Comparison of ENCODE assay signal across 19 cellular contexts in the genomic region with DNA sequence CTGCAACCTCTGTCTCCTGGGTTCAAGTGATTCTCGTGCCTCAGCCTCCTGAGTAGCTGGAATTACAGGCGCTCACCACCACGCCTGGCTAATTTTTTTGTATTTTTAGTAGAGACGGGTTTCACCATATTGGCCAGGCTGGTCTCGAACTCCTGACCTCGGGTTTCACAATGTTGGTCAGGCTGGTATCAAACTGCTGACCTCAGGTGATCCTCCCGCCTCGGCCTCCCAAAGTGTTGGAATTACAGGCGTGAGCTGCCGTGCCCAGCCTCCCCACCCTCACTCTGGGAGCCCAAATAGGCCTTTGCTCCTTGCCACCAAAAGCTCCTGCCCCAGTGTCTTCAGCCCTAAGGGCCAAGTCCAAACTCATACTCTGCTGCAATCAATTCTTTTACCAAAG. TPM values are rescaled to one million over a fixed set of nuclear protein-coding genes. Genes with fewer than 3 reads are reported as not detected.
"Had no signal": no experiment of that assay in that cellular context is flagged by ENCODE, and none has a peak within 500 bp of the region (broad histone marks: within the 10 kb centered on the region; RNA-seq: fewer than 3 reads in every experiment).

No MANE protein-coding gene starts in this region.

RNA-seq across cellular contexts. Expression of a gene that starts 15.8 kb away (rescaled TPM):
- total RNA-seq: activated CD4-positive, alpha-beta memory T cell treated with anti-CD3 and anti-CD28 coated beads, Interleukin-2, amount 10 ng/mL, durations not matched to agents 7 days and 5 days; activated CD4-positive, alpha-beta T cell treated with anti-CD3 and anti-CD28 coated beads for 36 hours; activated CD4-positive, alpha-beta T cell treated with anti-CD3 and anti-CD28 coated beads, Interleukin-2, amount 10 ng/mL, durations not matched to agents 24 days and 14 days; activated naive CD4-positive, alpha-beta T cell treated with anti-CD3 and anti-CD28 coated beads, Interleukin-2, amount 50 U/mL, for 72 hours; T-helper 17 cell had no signal

RNA-seq across cellular contexts. Expression of a gene that starts 18.2 kb away (rescaled TPM):
- total RNA-seq: activated CD4-positive, alpha-beta memory T cell treated with anti-CD3 and anti-CD28 coated beads, Interleukin-2, amount 10 ng/mL, durations not matched to agents 7 days and 5 days; activated CD4-positive, alpha-beta T cell treated with anti-CD3 and anti-CD28 coated beads for 36 hours; activated CD4-positive, alpha-beta T cell treated with anti-CD3 and anti-CD28 coated beads, Interleukin-2, amount 10 ng/mL, durations not matched to agents 24 days and 14 days; activated naive CD4-positive, alpha-beta T cell treated with anti-CD3 and anti-CD28 coated beads, Interleukin-2, amount 50 U/mL, for 72 hours; endothelial cell of umbilical vein had no signal
- polyA plus RNA-seq: endothelial cell of umbilical vein had no signal

RNA-seq across cellular contexts. Expression of a gene that starts 54.3 kb away (rescaled TPM):
- total RNA-seq: activated CD4-positive, alpha-beta memory T cell treated with anti-CD3 and anti-CD28 coated beads, Interleukin-2, amount 10 ng/mL, durations not matched to agents 7 days and 5 days; activated CD4-positive, alpha-beta T cell treated with anti-CD3 and anti-CD28 coated beads, Interleukin-2, amount 10 ng/mL, durations not matched to agents 24 days and 14 days; activated naive CD4-positive, alpha-beta T cell treated with anti-CD3 and anti-CD28 coated beads, Interleukin-2, amount 50 U/mL, for 72 hours; activated naive CD8-positive, alpha-beta T cell treated with anti-CD3 and anti-CD28 coated beads, Interleukin-2, amount 10 ng/mL, durations not matched to agents 7 days and 5 days; activated T-cell treated with anti-CD3 and anti-CD28 coated beads, Interleukin-2, amount 50 U/mL, for 72 hours; ascending aorta; breast epithelium; colonic mucosa; dermis microvascular lymphatic vessel endothelial cell; endothelial cell of umbilical vein; esophagus squamous epithelium; fibroblast of lung; fibroblast of villous mesenchyme; gastroesophageal sphincter; glomerular endothelial cell; T-cell; T-helper 17 cell had no signal
- polyA plus RNA-seq: endothelial cell of umbilical vein, esophagus, fibroblast of lung had no signal
